8 cellular contexts compared by ENCODE assay signal in the genomic region with DNA sequence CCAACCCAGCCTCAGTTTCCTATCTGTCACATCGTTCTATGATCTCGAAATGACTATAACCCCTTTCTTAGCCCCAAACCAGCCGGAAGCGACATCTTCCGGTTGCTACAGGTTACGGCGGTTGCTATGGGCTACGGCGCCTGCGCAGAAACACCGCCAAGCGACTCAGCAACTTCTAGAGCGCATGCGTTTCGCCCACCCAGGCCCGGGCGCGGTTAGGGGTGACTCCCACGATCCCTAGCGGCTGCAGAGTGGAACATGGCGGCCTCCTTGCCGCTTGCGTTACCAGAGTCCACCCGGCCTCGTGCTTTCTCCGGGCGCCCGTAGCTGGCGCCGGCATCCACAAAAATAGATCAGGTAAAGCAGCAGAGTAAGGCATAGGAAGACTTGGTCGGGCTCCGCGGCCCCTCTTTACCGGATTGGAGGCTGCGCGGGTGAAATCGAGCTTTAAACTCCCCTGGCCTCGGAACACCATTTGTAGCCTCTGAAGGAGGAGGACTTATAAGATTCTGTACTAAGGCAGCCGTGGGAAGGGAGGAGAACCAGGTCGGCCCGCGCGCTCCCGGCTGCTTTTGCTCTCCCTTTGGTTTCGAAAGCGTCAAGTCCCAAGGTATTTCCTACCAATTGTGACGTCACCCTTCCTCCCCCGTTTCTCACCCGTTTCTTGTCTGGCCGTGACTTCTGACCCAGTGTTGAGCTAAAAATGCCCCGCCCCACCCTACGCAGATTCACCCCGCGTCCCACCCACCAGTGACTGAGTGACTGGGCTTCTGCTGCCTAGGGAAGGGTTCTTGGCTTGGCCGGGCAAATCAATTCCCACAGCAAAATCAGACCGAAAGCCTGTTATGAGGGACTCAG. TPM values are rescaled to one million over a fixed set of nuclear protein-coding genes. Genes with fewer than 3 reads are reported as not detected.
A peak's percentile ranks its signal among the peaks of the same experiment; 100 is the strongest.
DNase-seq lines count a peak whose midpoint lies in the region; ATAC-seq, FAIRE-seq and TF ChIP-seq lines count a peak whose summit lies in the region.

No MANE protein-coding gene starts in this region.

- TF ChIP-seq CTCF in astrocyte of the cerebellum (IDR thresholded peaks at IDR 0.05; ENCODE audit: low read depth, low read length, missing control alignments), result no peak

- peak overlapping the region; percentile 97 for H3K9ac ChIP-seq in rectal smooth muscle tissue (ENCODE audit: low read length)

- intact Hi-C loops in aorta (cut with DNase I), result loop anchor here (2.0 to 10.0 kb wide), 4 partner anchors 67 to 1329 kb away; a partner anchor contains a TSS

- ATAC-seq in HG02970 (IDR thresholded peaks at IDR 0.05; ENCODE audit: low FRiP score, unreplicated experiment) (peak; percentile 84), aorta (ENCODE audit: low FRiP score) (peak; percentile 97)

- DNase-seq in GM18507 (ENCODE audit: extremely low spot score, insufficient read length, low read depth), result peak; percentile 98
- peak; percentile 93 to 95 for DNase-seq in NCI-H1930 (lab: John Stamatoyannopoulos, UW)
- peak; percentile 97 for DNase-seq in T-helper 22 cell (ENCODE audit: low read depth)
- DNase-seq in astrocyte of the cerebellum (ENCODE audit: low read depth), result peak; percentile 89
- DNase-seq in hepatic stellate cell (ENCODE audit: low spot score), result peak; percentile 100
- DNase-seq in aorta, result peak; percentile 99 to 100

- in situ Hi-C loops in astrocyte of the cerebellum (cut with HindIII; ENCODE audit: low sequenced_read_pairs), result no loop called here

- H3K4me1 ChIP-seq in rectal smooth muscle tissue (ENCODE audit: control insufficient read depth, insufficient read depth, low read length), result peaks cover 15% of the 10 kb centered on the region
- no peaks in the 10 kb centered on the region for H3K4me1 ChIP-seq in aorta (ENCODE audit: control insufficient read depth in 1 of 2, insufficient read depth in 2 of 2, low read length in 2 of 2)

- H3K36me3 ChIP-seq in rectal smooth muscle tissue (ENCODE audit: control insufficient read depth, insufficient read depth, low read length), result no peaks in the 10 kb centered on the region
- H3K36me3 ChIP-seq in aorta (ENCODE audit: control insufficient read depth in 1 of 2, insufficient read depth in 2 of 2, low read length in 1 of 2), result no peaks in the 10 kb centered on the region

- H3K27me3 ChIP-seq in rectal smooth muscle tissue (ENCODE audit: control insufficient read depth, insufficient read depth, low read length) (no peaks in the 10 kb centered on the region), aorta (ENCODE audit: control insufficient read depth in 1 of 2, insufficient read depth in 2 of 2, low read length in 1 of 2) (no peaks in the 10 kb centered on the region)

- peak overlapping the region; percentile 93 for H3K4me3 ChIP-seq in astrocyte of the cerebellum (ENCODE audit: low read depth, low read length)
- peak overlapping the region; percentile 92 for H3K4me3 ChIP-seq in rectal smooth muscle tissue (ENCODE audit: low read length)
- peak overlapping the region; percentile 74 to 95 for H3K4me3 ChIP-seq in aorta (ENCODE audit: low read length in 2 of 2)

- no peaks in the 10 kb centered on the region for H3K9me3 ChIP-seq in aorta (ENCODE audit: control insufficient read depth, low read length)

- FAIRE-seq in GM18507 (lab: Jason Lieb, UNC), result peak; percentile 99

- WGBS in aorta, 2 donors, result 0% methylated on average over 56 of the region's 56 CpGs

- H3K27ac ChIP-seq in rectal smooth muscle tissue (ENCODE audit: low read depth, low read length), result peak overlapping the region; percentile 95
- H3K27ac ChIP-seq in aorta (ENCODE audit: low read depth in 1 of 2, low read length in 2 of 2), result peak overlapping the region; percentile 62 to 94

RNA-seq across cellular contexts. Expression of a gene that starts 3.5 kb away (rescaled TPM):
- total RNA-seq in aorta, result 1 to 10 TPM; 5.3 to 6.9 TPM
- 10 to 100 TPM in 1 of 2 donors, 1 to 10 TPM in 1; 4.0 to 63.4 TPM for polyA plus RNA-seq in aorta

RNA-seq across cellular contexts. Expression of a gene that starts 59.3 kb away (rescaled TPM):
- total RNA-seq in aorta, result 1 to 10 TPM; 4.9 to 6.2 TPM
- 1 to 10 TPM; 1.3 to 6.8 TPM for polyA plus RNA-seq in aorta

Comparison
In these comparisons a context has a peak if more than half of its experiments do, and no peak if none do; other contexts are left out.
1. Peak in every context shown above with its lines: DNase-seq, ATAC-seq, H3K4me3 ChIP-seq and H3K27ac ChIP-seq.